Comparison of ENCODE assay signal across 8 cellular contexts in genomic region chr13:27172495-27172842, GRCh38. TPM values are rescaled to one million over a fixed set of nuclear protein-coding genes. Genes with fewer than 3 reads are reported as not detected.
DNase-seq lines count a peak whose midpoint lies in the region; ATAC-seq lines count a peak whose summit lies in the region.

No MANE protein-coding gene starts in this region.

- ATAC-seq in naive thymus-derived CD4-positive, alpha-beta T cell, result no peak
- ATAC-seq in HG03039 (IDR thresholded peaks at IDR 0.05; ENCODE audit: unreplicated experiment), result no peak

- H3K27ac Mint-ChIP-seq in activated naive CD4-positive, alpha-beta T cell treated with anti-CD3 and anti-CD28 coated beads, Interleukin-2, amount 10 ng/mL, durations not matched to agents 7 days and 5 days, result peak overlapping the region; percentile 90
- H3K27ac Mint-ChIP-seq in naive thymus-derived CD4-positive, alpha-beta T cell, result peak overlapping the region; percentile 76 to 95 (median 88)

- H3K9me3 Mint-ChIP-seq in activated naive CD4-positive, alpha-beta T cell treated with anti-CD3 and anti-CD28 coated beads, Interleukin-2, amount 10 ng/mL, durations not matched to agents 7 days and 5 days, result no peaks in the 10 kb centered on the region
- no peaks in the 10 kb centered on the region for H3K9me3 Mint-ChIP-seq in naive thymus-derived CD4-positive, alpha-beta T cell

- no peaks in the 10 kb centered on the region for H3K27me3 ChIP-seq in naive thymus-derived CD4-positive, alpha-beta T cell (ENCODE audit: control insufficient read depth in 2 of 2, insufficient read depth in 2 of 2, low read length in 2 of 2)

- H3K4me1 Mint-ChIP-seq in activated naive CD4-positive, alpha-beta T cell treated with anti-CD3 and anti-CD28 coated beads, Interleukin-2, amount 10 ng/mL, durations not matched to agents 7 days and 5 days, result peaks cover 44% of the 10 kb centered on the region
- H3K4me1 Mint-ChIP-seq in naive thymus-derived CD4-positive, alpha-beta T cell, result peaks cover 23 to 46% (median 44%) of the 10 kb centered on the region in 7 donors

- H3K4me1 ChIP-seq in naive thymus-derived CD4-positive, alpha-beta T cell (ENCODE audit: control insufficient read depth in 2 of 2, insufficient read depth in 2 of 2, low read length in 2 of 2), result peaks cover 24 to 34% of the 10 kb centered on the region in 2 donors

- POLR2A ChIA-PET in naive thymus-derived CD4-positive, alpha-beta T cell (lab: Charles Lee), result interaction anchor here (0.7 to 2.6 kb wide), 4 partner anchors 77 to 95 kb away, joined by 3 to 10 read pairs (median 4); partner anchors contain the start of gene RPL21

- H3K4me3 ChIP-seq in naive thymus-derived CD4-positive, alpha-beta T cell (ENCODE audit: low read length), result peak overlapping the region; percentile 58

- H3K36me3 Mint-ChIP-seq in activated naive CD4-positive, alpha-beta T cell treated with anti-CD3 and anti-CD28 coated beads, Interleukin-2, amount 10 ng/mL, durations not matched to agents 7 days and 5 days, result peaks cover 2% of the 10 kb centered on the region
- H3K36me3 Mint-ChIP-seq in naive thymus-derived CD4-positive, alpha-beta T cell, result peaks cover 0 to 3% (median 0%) of the 10 kb centered on the region in 5 donors

- intact Hi-C loops in naive thymus-derived CD4-positive, alpha-beta T cell (cut with micrococcal nuclease), result loop anchor here (1.0 to 10.0 kb wide), 17 partner anchors 40 to 1871 kb away; partner anchors contain the start of genes CDK8 (in 2 of the 2), MTIF3 (in 2 of the 2), RPL21 (in 2 of the 2) and LNX2 (in 1 of the 2)

- CTCF ChIA-PET in activated naive CD4-positive, alpha-beta T cell treated with anti-CD3 and anti-CD28 coated beads, Interleukin-2, amount 10 ng/mL, durations not matched to agents 7 days and 5 days (lab: Charles Lee), result interaction anchor here (1.0 kb wide), 1 partner anchor 178 kb away, joined by 3 read pairs; no protein-coding TSS in a partner anchor
- CTCF ChIA-PET in naive thymus-derived CD4-positive, alpha-beta T cell (lab: Charles Lee), result no interaction called here

- peak; percentile 26 for DNase-seq in activated naive CD4-positive, alpha-beta T cell treated with anti-CD3 and anti-CD28 coated beads, Interleukin-2, amount 10 ng/mL, durations not matched to agents 7 days and 5 days
- no peak for DNase-seq in activated naive CD4-positive, alpha-beta T cell treated with Interleukin-2 at 50 U/mL for 16 hours
- DNase-seq in RPMI8226 (peak; percentile 42), dermis blood vessel endothelial cell (peak; percentile 63)
- peak in 2 of 9 donors; percentile 3 to 15 for DNase-seq in naive thymus-derived CD4-positive, alpha-beta T cell
- DNase-seq in stimulated activated CD8-positive, alpha-beta memory T cell treated with anti-CD3 and anti-CD28 coated beads, Interleukin-4, amount 100 ng/mL, for 48 hours, result no peak
- DNase-seq in activated CD8-positive, alpha-beta memory T cell treated with anti-CD3 and anti-CD28 coated beads for 24 hours, result no peak

- H3K4me3 Mint-ChIP-seq in activated naive CD4-positive, alpha-beta T cell treated with anti-CD3 and anti-CD28 coated beads, Interleukin-2, amount 10 ng/mL, durations not matched to agents 7 days and 5 days, result peak overlapping the region; percentile 78
- peak overlapping the region; percentile 78 to 96 (median 88) for H3K4me3 Mint-ChIP-seq in naive thymus-derived CD4-positive, alpha-beta T cell

- H3K9me3 ChIP-seq in naive thymus-derived CD4-positive, alpha-beta T cell (ENCODE audit: control insufficient read depth in 2 of 3, low read length in 3 of 3), result no peaks in the 10 kb centered on the region

- H3K36me3 ChIP-seq in naive thymus-derived CD4-positive, alpha-beta T cell (ENCODE audit: control insufficient read depth in 2 of 3, insufficient read depth in 3 of 3, low read length in 3 of 3), result no peaks in the 10 kb centered on the region

- H3K27me3 Mint-ChIP-seq in activated naive CD4-positive, alpha-beta T cell treated with anti-CD3 and anti-CD28 coated beads, Interleukin-2, amount 10 ng/mL, durations not matched to agents 7 days and 5 days, result no peaks in the 10 kb centered on the region
- H3K27me3 Mint-ChIP-seq in naive thymus-derived CD4-positive, alpha-beta T cell, result no peaks in the 10 kb centered on the region

- H3K27ac ChIP-seq in naive thymus-derived CD4-positive, alpha-beta T cell (ENCODE audit: low read depth, low read length), result peak overlapping the region; percentile 85

RNA-seq across cellular contexts. Expression of gene USP12, which starts 0.9 kb away (rescaled TPM):
- total RNA-seq in dermis blood vessel endothelial cell, result 32.3 and 39.7 TPM in 2 replicates
- total RNA-seq in naive thymus-derived CD4-positive, alpha-beta T cell, result 10 to 100 TPM; 22.2 to 53.5 (median 25.1) TPM
- 10 to 100 TPM; 11.0 to 11.3 TPM for polyA plus RNA-seq in naive thymus-derived CD4-positive, alpha-beta T cell

Comparison
In these comparisons a context has a peak if more than half of its experiments do, and no peak if none do; other contexts are left out.
1. DNase-seq: peak in activated naive CD4-positive, alpha-beta T cell treated with anti-CD3 and anti-CD28 coated beads, Interleukin-2, amount 10 ng/mL, durations not matched to agents 7 days and 5 days (single experiment), RPMI8226 (single experiment) and dermis blood vessel endothelial cell (single experiment); none in activated naive CD4-positive, alpha-beta T cell treated with Interleukin-2 at 50 U/mL for 16 hours (single experiment), stimulated activated CD8-positive, alpha-beta memory T cell treated with anti-CD3 and anti-CD28 coated beads, Interleukin-4, amount 100 ng/mL, for 48 hours (single experiment) and activated CD8-positive, alpha-beta memory T cell treated with anti-CD3 and anti-CD28 coated beads for 24 hours (single experiment).